In genomic region chr2:47335137-47335603, GRCh38 we compare ENCODE assay signal across 8 cellular contexts. TPM values are rescaled to one million over a fixed set of nuclear protein-coding genes. Genes with fewer than 3 reads are reported as not detected.
A peak's percentile ranks its signal among the peaks of the same experiment; 100 is the strongest.
DNase-seq lines count a peak whose midpoint lies in the region; ATAC-seq and TF ChIP-seq lines count a peak whose summit lies in the region.
"Not testable (repeated sequence)": the region's sequence is repeated elsewhere in the genome, so short reads cannot be mapped to it uniquely, and the experiment has no call there.

No MANE protein-coding gene starts in this region.

- H3T11ph ChIP-seq in H9 (ENCODE audit: low read length) = not testable (repeated sequence)

- not testable (repeated sequence) for H3K27me3 Mint-ChIP-seq in H9 (ENCODE audit: low read depth); memory B cell

- peak; percentile 40 for ATAC-seq in memory B cell (ENCODE audit: low read depth)

- not testable (repeated sequence) for H3K79me2 ChIP-seq in H9 (ENCODE audit: insufficient read depth, low read length)

- not testable (repeated sequence) for H2BK12ac ChIP-seq in H9 (ENCODE audit: insufficient read length, low read depth, low read length)

- not testable (repeated sequence) for H3K18ac ChIP-seq in H9 (ENCODE audit: insufficient read length, low read depth, low read length)

- in situ Hi-C loops in Caki2 (cut with HindIII; ENCODE audit: low pct_unique_long_range_greater_than_20kb, low sequenced_read_pairs) = not testable (repeated sequence)

- not testable (repeated sequence) for H3K27ac ChIP-seq in H9 (ENCODE audit: insufficient read length, low read depth, low read length)

- not testable (repeated sequence) for H3K14ac ChIP-seq in H9 (ENCODE audit: insufficient read depth, low read length)

- H3K4ac ChIP-seq in H9 (ENCODE audit: low read depth, low read length) = not testable (repeated sequence)

- H4K91ac ChIP-seq in H9 (ENCODE audit: insufficient read length, low read depth, low read length) = not testable (repeated sequence)

- not testable (repeated sequence) for H2BK15ac ChIP-seq in H9 (ENCODE audit: low read depth, low read length)

- H2BK5ac ChIP-seq in H9 (ENCODE audit: insufficient read length, low read length) = not testable (repeated sequence)

- no CpG with 5 or more reads among the region's 12 CpGs for WGBS in H9 (ENCODE audit: extremely low coverage, insufficient read length, low lambda C conversion rate)

- H4K8ac ChIP-seq in H9 (replicated peaks; ENCODE audit: insufficient read length, low read depth, low read length) = not testable (repeated sequence)

- H4K20me1 ChIP-seq in H9 (ENCODE audit: control insufficient read depth, insufficient read depth, insufficient read length) = not testable (repeated sequence)

- DNase-seq in Caki2 (ENCODE audit: low read depth) = peak; percentile 76
- DNase-seq in H9 = peak; percentile 71
- peak; percentile 83 for DNase-seq in NCI-H1694 (lab: John Stamatoyannopoulos, UW)
- peak; percentile 90 for DNase-seq in RKO (ENCODE audit: low spot score)
- DNase-seq in activated naive CD4-positive, alpha-beta T cell treated with anti-CD3 and anti-CD28 coated beads, Interleukin-2, amount 50 U/mL, for 16 hours = peak; percentile 18
- DNase-seq in fibroblast of the conjunctiva (ENCODE audit: low read depth) = peak; percentile 70
- DNase-seq in memory B cell (ENCODE audit: low spot score in 2 of 2) = peak in 1 of 2 donors; percentile 33
- peak in 5 of 6 experiments; percentile 2 to 35 (median 5) for DNase-seq in stimulated activated naive CD4-positive, alpha-beta T cell (lab: John Stamatoyannopoulos, UW)

- H3K9me3 ChIP-seq in H9 (ENCODE audit: control insufficient read depth, low read depth, low read length) = not testable (repeated sequence)

- H2BK20ac ChIP-seq in H9 (ENCODE audit: low read depth, low read length, poor library complexity, severe bottlenecking) = not testable (repeated sequence)

- peak; percentile 78 for TF ChIP-seq CTCF in H9 (conservative IDR thresholded peaks at IDR 0.05)

- H3K4me3 Mint-ChIP-seq in H9, memory B cell: not testable (repeated sequence)

- H3K23ac ChIP-seq in H9 (ENCODE audit: insufficient read length, low read depth, low read length) = not testable (repeated sequence)

- not testable (repeated sequence) for H3K9me3 Mint-ChIP-seq in H9, memory B cell

- H2BK120ac ChIP-seq in H9 (ENCODE audit: low read depth, low read length, poor library complexity, severe bottlenecking) = not testable (repeated sequence)

- not testable (repeated sequence) for H3K23me2 ChIP-seq in H9 (ENCODE audit: insufficient read length, low read depth, low read length, poor library complexity, severe bottlenecking)

- H4K5ac ChIP-seq in H9 (ENCODE audit: insufficient read length, low read depth, low read length) = not testable (repeated sequence)

- peak overlapping the region; percentile 1 for H3K4me2 ChIP-seq in H9 (ENCODE audit: insufficient read depth, insufficient read length, low read length)

- H3K27me3 ChIP-seq in H9 (ENCODE audit: insufficient read depth, low read length) = not testable (repeated sequence)

- peaks cover 45 to 48% of the 10 kb centered on the region in 2 experiments for H3K4me1 Mint-ChIP-seq in H9
- H3K4me1 Mint-ChIP-seq in memory B cell = peaks cover 19% of the 10 kb centered on the region

- H3K36me3 Mint-ChIP-seq in H9 (ENCODE audit: insufficient read depth in 1 of 3, low read depth in 3 of 3) = peaks cover 9 to 34% (median 29%) of the 10 kb centered on the region in 3 experiments
- H3K36me3 Mint-ChIP-seq in memory B cell = not testable (repeated sequence)

- not testable (repeated sequence) for H3K79me1 ChIP-seq in H9 (ENCODE audit: insufficient read depth, low read depth, low read length, poor library complexity, severe bottlenecking)

- not testable (repeated sequence) for H3K56ac ChIP-seq in H9 (ENCODE audit: insufficient read length, low read depth, low read length)

- H2AFZ ChIP-seq in H9 (ENCODE audit: low read length) = not testable (repeated sequence)

- not testable (repeated sequence) for H2AK5ac ChIP-seq in H9 (ENCODE audit: insufficient read length, low read length)

- H3K27ac Mint-ChIP-seq in H9 (peak overlapping the region in 1 of 3 experiments; percentile 92; a peak in 4 of 7 replicates), memory B cell (peak overlapping the region; percentile 23)

- not testable (repeated sequence) for H3K9ac ChIP-seq in H9 (ENCODE audit: extremely low read depth, insufficient read length, low read length)

- not testable (repeated sequence) for H3K4me1 ChIP-seq in H9 (ENCODE audit: insufficient read depth, low read length)

RNA-seq across cellular contexts. Expression of gene EPCAM, which starts 33.9 kb away (rescaled TPM):
- total RNA-seq in Caki2 (2014; rRNA removed; shearing (Covaris generic); ENCODE audit: low replicate concordance) = 0.61 and 2.3 TPM in 2 replicates
- total RNA-seq in H9 (2021) = 188 and 203 TPM in 2 replicates

Comparison
In these comparisons a context has a peak if more than half of its experiments do, and no peak if none do; other contexts are left out.
1. RNA of gene EPCAM, which starts 33.9 kb away (total RNA-seq): 188 to 203 TPM in H9; 0.61 to 2.3 TPM in Caki2; every median in the first group is over 10 times any median in the second.